Comparison of ENCODE assay signal across 16 cellular contexts in genomic region chr9:137682431-137682991, GRCh38.
DNase-seq lines count a peak whose midpoint lies in the region; ATAC-seq, FAIRE-seq and TF ChIP-seq lines count a peak whose summit lies in the region.
"Had no signal": no experiment of that assay in that cellular context is flagged by ENCODE, and none has a peak within 500 bp of the region (broad histone marks: within the 10 kb centered on the region; RNA-seq: fewer than 3 reads in every experiment).

No MANE protein-coding gene starts in this region.

- no peak for FAIRE-seq in D721Med (lab: Jason Lieb, UNC)
- FAIRE-seq: colon, G401.6 had no signal

- H3K4me3 ChIP-seq in OCI-LY7 (ENCODE audit: low read depth, low read length, poor library complexity, severe bottlenecking) (peak overlapping the region; percentile 53), suprapubic skin (no peak overlapping the region), lower leg skin (ENCODE audit: low read depth, poor library complexity, severe bottlenecking) (no peak overlapping the region)
- H3K4me3 ChIP-seq: heart left ventricle had no signal

- H2BK15ac ChIP-seq in H9 (ENCODE audit: low read depth, low read length), result peak overlapping the region; percentile 9; the same call in 1 of the 2 replicates

- no peak overlapping the region for H4K8ac ChIP-seq in H9 (replicated peaks; ENCODE audit: insufficient read length, low read depth, low read length)

- H4K20me1 ChIP-seq in H9 (ENCODE audit: control insufficient read depth, insufficient read depth, insufficient read length), result peaks cover 3% of the 10 kb centered on the region
- H4K20me1 ChIP-seq in OCI-LY7 (ENCODE audit: insufficient read depth, low read length), result no peaks in the 10 kb centered on the region

- TF ChIP-seq EP300 in suprapubic skin (IDR thresholded peaks at IDR 0.05), result no peak

- H3K9ac ChIP-seq in H9 (ENCODE audit: extremely low read depth, insufficient read length, low read length), result no peak overlapping the region

- H3K9me3 ChIP-seq in H9 (ENCODE audit: control insufficient read depth, low read depth, low read length) (no peaks in the 10 kb centered on the region), OCI-LY7 (ENCODE audit: low read length) (peaks cover 9% of the 10 kb centered on the region; the same call in 1 of the 2 replicates), suprapubic skin (no peaks in the 10 kb centered on the region)
- H3K9me3 ChIP-seq: heart left ventricle had no signal

- H3K4me1 ChIP-seq in H9 (ENCODE audit: insufficient read depth, low read length) (peaks cover 17% of the 10 kb centered on the region; the same call in 1 of the 2 replicates), OCI-LY7 (ENCODE audit: insufficient read depth, low read length, poor library complexity, severe bottlenecking) (peaks cover 86% of the 10 kb centered on the region), suprapubic skin (peaks cover 16% of the 10 kb centered on the region)

- no peak overlapping the region for H2BK20ac ChIP-seq in H9 (ENCODE audit: low read depth, low read length, poor library complexity, severe bottlenecking)

- no peak overlapping the region for H4K91ac ChIP-seq in H9 (ENCODE audit: insufficient read length, low read depth, low read length)

- TF ChIP-seq CTCF in D721Med (IDR thresholded peaks at IDR 0.05; ENCODE audit: insufficient read depth, missing control alignments) (no peak), H9 (conservative IDR thresholded peaks at IDR 0.05) (no peak), OCI-LY7 (conservative IDR thresholded peaks at IDR 0.05; ENCODE audit: low read length) (no peak; the same call in 1 of the 2 replicates), suprapubic skin (IDR thresholded peaks at IDR 0.05) (no peak), lower leg skin (IDR thresholded peaks at IDR 0.05) (no peak)

- H3T11ph ChIP-seq in H9 (ENCODE audit: low read length), result no peak overlapping the region

- H3K4me1 Mint-ChIP-seq in H9 (peaks cover 65 to 73% of the 10 kb centered on the region in 2 experiments), naive B cell (peaks cover 48 to 85% (median 77%) of the 10 kb centered on the region in 3 donors)

- H3K56ac ChIP-seq in H9 (ENCODE audit: insufficient read length, low read depth, low read length), result no peak overlapping the region

- no peak overlapping the region for H3K23ac ChIP-seq in H9 (ENCODE audit: insufficient read length, low read depth, low read length)

- ATAC-seq in naive B cell (ENCODE audit: low read depth in 2 of 2) (peak; percentile 37 to 47), HG02588 (IDR thresholded peaks at IDR 0.05; ENCODE audit: unreplicated experiment) (no peak)
- ATAC-seq: esophagus mucosa, HCT116 had no signal

- peak overlapping the region; percentile 11; the same call in 1 of the 2 replicates for H3K14ac ChIP-seq in H9 (ENCODE audit: insufficient read depth, low read length)

- peak overlapping the region in 1 of 3 experiments; percentile 87; a peak in 4 of 7 replicates for H3K27ac Mint-ChIP-seq in H9
- peak overlapping the region in 5 of 6 donors; percentile 28 to 92 (median 87) for H3K27ac Mint-ChIP-seq in naive B cell
- H3K27ac Mint-ChIP-seq: stimulated activated naive CD8-positive, alpha-beta T cell treated with anti-CD3 and anti-CD28 coated beads, Interleukin-15, Interleukin-2, amounts not matched to agents 100 ng/mL and 50 ng/mL, for 24 hours had no signal

- POLR2A ChIA-PET in OCI-LY7 (lab: Charles Lee), result interaction anchor here (0.5 to 1.5 kb wide), 6 partner anchors 17 to 58 kb away, joined by 3 to 5 read pairs (median 3); no protein-coding TSS in a partner anchor

- no peaks in the 10 kb centered on the region for H3K9me2 ChIP-seq in OCI-LY7 (ENCODE audit: insufficient read depth, low read length)

- no peak overlapping the region for H4K5ac ChIP-seq in H9 (ENCODE audit: insufficient read length, low read depth, low read length)

- H2BK12ac ChIP-seq in H9 (ENCODE audit: insufficient read length, low read depth, low read length), result no peak overlapping the region

- CTCF ChIA-PET in OCI-LY7 (lab: Charles Lee; ENCODE audit: unreplicated experiment), result interaction anchor here (0.6 to 1.3 kb wide), 4 partner anchors 8 to 688 kb away, joined by 3 to 11 read pairs (median 4); no protein-coding TSS in a partner anchor

- no peaks in the 10 kb centered on the region for H3K27me3 ChIP-seq in H9 (ENCODE audit: insufficient read depth, low read length)
- no peaks in the 10 kb centered on the region for H3K27me3 ChIP-seq in suprapubic skin
- H3K27me3 ChIP-seq: heart left ventricle had no signal

- peaks cover 3% of the 10 kb centered on the region for H3K23me2 ChIP-seq in H9 (ENCODE audit: insufficient read length, low read depth, low read length, poor library complexity, severe bottlenecking)

- H3K4ac ChIP-seq in H9 (ENCODE audit: low read depth, low read length), result no peak overlapping the region

- no peak overlapping the region for H3K4me3 Mint-ChIP-seq in H9
- H3K4me3 Mint-ChIP-seq in naive B cell, result peak overlapping the region in 1 of 8 donors; percentile 42
- H3K4me3 Mint-ChIP-seq: neural crest cell; stimulated activated naive CD8-positive, alpha-beta T cell treated with anti-CD3 and anti-CD28 coated beads, Interleukin-15, Interleukin-2, amounts not matched to agents 100 ng/mL and 50 ng/mL, for 24 hours had no signal

- H3K9me3 Mint-ChIP-seq in H9 (no peaks in the 10 kb centered on the region), naive B cell (peaks cover 0 to 3% (median 0%) of the 10 kb centered on the region in 7 donors)
- H3K9me3 Mint-ChIP-seq: neural crest cell; stimulated activated naive CD8-positive, alpha-beta T cell treated with anti-CD3 and anti-CD28 coated beads, Interleukin-15, Interleukin-2, amounts not matched to agents 100 ng/mL and 50 ng/mL, for 24 hours had no signal

- WGBS in H9 (ENCODE audit: extremely low coverage, insufficient read length, low lambda C conversion rate), result no CpG with 5 or more reads among the region's 17 CpGs
- WGBS in suprapubic skin, result 90% methylated on average over 16 of the region's 17 CpGs
- 77 to 83% methylated on average over 17 of the region's 17 CpGs for WGBS in lower leg skin, 2 donors

- peaks cover 3% of the 10 kb centered on the region for H3K79me1 ChIP-seq in H9 (ENCODE audit: insufficient read depth, low read depth, low read length, poor library complexity, severe bottlenecking)

- H2BK5ac ChIP-seq in H9 (ENCODE audit: insufficient read length, low read length), result no peak overlapping the region

- H2BK120ac ChIP-seq in H9 (ENCODE audit: low read depth, low read length, poor library complexity, severe bottlenecking), result no peak overlapping the region

- DNase-seq in D721Med (ENCODE audit: insufficient read length, low spot score) (peak; percentile 55), H9 (no peak), OCI-LY7 (ENCODE audit: low spot score) (peak; percentile 83), naive B cell (peak; percentile 19), NCI-H128 (lab: John Stamatoyannopoulos, UW; ENCODE audit: unreplicated experiment) (no peak), suprapubic skin (ENCODE audit: low spot score in 2 of 2) (no peak), lower leg skin (ENCODE audit: low spot score in 2 of 2) (no peak)
- DNase-seq: heart left ventricle, NCI-H1048 had no signal

- H3K27me3 Mint-ChIP-seq in H9 (ENCODE audit: low read depth) (no peaks in the 10 kb centered on the region), naive B cell (no peaks in the 10 kb centered on the region)
- H3K27me3 Mint-ChIP-seq: stimulated activated naive CD8-positive, alpha-beta T cell treated with anti-CD3 and anti-CD28 coated beads, Interleukin-15, Interleukin-2, amounts not matched to agents 100 ng/mL and 50 ng/mL, for 24 hours had no signal

- H3K27ac ChIP-seq in H9 (ENCODE audit: insufficient read length, low read depth, low read length), result no peak overlapping the region
- peak overlapping the region; percentile 96 for H3K27ac ChIP-seq in OCI-LY7 (ENCODE audit: low read depth, low read length, poor library complexity, severe bottlenecking)
- H3K27ac ChIP-seq in suprapubic skin, result no peak overlapping the region
- H3K27ac ChIP-seq: heart left ventricle had no signal

- H2AK5ac ChIP-seq in H9 (ENCODE audit: insufficient read length, low read length), result no peak overlapping the region

- no TSS peak for BruUV-seq in OCI-LY7 (replicated peaks; lab: Mats Ljungman, UMichigan)

- H2AFZ ChIP-seq in H9 (ENCODE audit: low read length) (no peak overlapping the region), OCI-LY7 (ENCODE audit: low read length) (no peak overlapping the region)

- H3K79me2 ChIP-seq in H9 (ENCODE audit: insufficient read depth, low read length) (peaks cover 38% of the 10 kb centered on the region; the same call in 1 of the 2 replicates), OCI-LY7 (ENCODE audit: insufficient read depth, low read depth, low read length) (peaks cover 94% of the 10 kb centered on the region)

- intact Hi-C loops in OCI-LY7 (cut with micrococcal nuclease; ENCODE audit: unreplicated experiment) (loop anchor here (1.0 kb wide), 1 partner anchor 57 kb away; no protein-coding TSS in a partner anchor), lower leg skin (cut with DNase I; ENCODE audit: low total_unique reads) (no loop called here)

- TF ChIP-seq POLR2A in suprapubic skin (IDR thresholded peaks at IDR 0.05) (no peak), lower leg skin (IDR thresholded peaks at IDR 0.05) (no peak)

- no peak overlapping the region for H3K18ac ChIP-seq in H9 (ENCODE audit: insufficient read length, low read depth, low read length)

- peaks cover 3 to 8% (median 7%) of the 10 kb centered on the region in 3 experiments; a peak in 5 of 7 replicates for H3K36me3 Mint-ChIP-seq in H9 (ENCODE audit: insufficient read depth in 1 of 3, low read depth in 3 of 3)
- H3K36me3 Mint-ChIP-seq in naive B cell, result peaks cover 7 to 20% of the 10 kb centered on the region in 2 donors

- H3K36me3 ChIP-seq in OCI-LY7 (ENCODE audit: insufficient read depth, low read length), result peaks cover 47% of the 10 kb centered on the region
- H3K36me3 ChIP-seq in suprapubic skin, result peaks cover 7% of the 10 kb centered on the region

- H3K4me2 ChIP-seq in H9 (ENCODE audit: insufficient read depth, insufficient read length, low read length) (no peak overlapping the region), OCI-LY7 (ENCODE audit: low read length) (peak overlapping the region; percentile 73)

Comparison
In these comparisons a context has a peak if more than half of its experiments do, and no peak if none do; other contexts are left out.
1. DNase-seq: peak in D721Med (single experiment), OCI-LY7 (single experiment) and naive B cell (single experiment); none in H9 (single experiment), NCI-H128 (single experiment), suprapubic skin (0 of 2) and lower leg skin (0 of 2).